Comparison of ENCODE assay signal across 11 cellular contexts in genomic region chr9:136712690-136713554, GRCh38. TPM values are rescaled to one million over a fixed set of nuclear protein-coding genes. Genes with fewer than 3 reads are reported as not detected.
DNase-seq lines count a peak whose midpoint lies in the region; TF ChIP-seq lines count a peak whose summit lies in the region.
"Had no signal": no experiment of that assay in that cellular context is flagged by ENCODE, and none has a peak within 500 bp of the region (broad histone marks: within the 10 kb centered on the region; RNA-seq: fewer than 3 reads in every experiment).

No MANE protein-coding gene starts in this region.

- H3K4me2 ChIP-seq in OCI-LY1 (ENCODE audit: low read length) (peak overlapping the region; percentile 48), neural cell (ENCODE audit: low read length) (peak overlapping the region; percentile 98)

- no peaks in the 10 kb centered on the region for H4K20me1 ChIP-seq in OCI-LY1 (ENCODE audit: insufficient read depth, low read length)
- no peaks in the 10 kb centered on the region for H4K20me1 ChIP-seq in neural cell (ENCODE audit: insufficient read depth)

- TF ChIP-seq RAD21 in neural cell (conservative IDR thresholded peaks at IDR 0.05): no peak

- DNase-seq in amygdala (lab: John Stamatoyannopoulos, UW): no peak
- DNase-seq in activated CD4-positive, CD25-positive, alpha-beta regulatory T cell treated with anti-CD3 and anti-CD28 coated beads, Interleukin-2, amount 50 U/mL, for 72 hours: no peak
- no peak for DNase-seq in stimulated activated CD8-positive, alpha-beta memory T cell treated with anti-CD3 and anti-CD28 coated beads, Interleukin-4, amount 100 ng/mL, for 48 hours
- DNase-seq in mesenteric fat pad (ENCODE audit: low spot score): no peak
- DNase-seq: activated naive CD4-positive, alpha-beta T cell treated with anti-CD3 and anti-CD28 coated beads, Interleukin-2, amount 50 U/mL, for 16 hours; CD4-positive, CD25-positive, alpha-beta regulatory T cell had no signal

- H3K36me3 ChIP-seq in OCI-LY1 (ENCODE audit: insufficient read depth, low read length) (no peaks in the 10 kb centered on the region), endocrine pancreas (ENCODE audit: control insufficient read depth, insufficient read depth, low read length) (no peaks in the 10 kb centered on the region), neural cell (ENCODE audit: insufficient read depth, low read length) (no peaks in the 10 kb centered on the region)

- H3K27ac ChIP-seq in 22Rv1 (peak overlapping the region; percentile 65), OCI-LY1 (ENCODE audit: low read depth, low read length, poor library complexity, severe bottlenecking) (no peak overlapping the region), neural cell (ENCODE audit: low read length) (peak overlapping the region; percentile 31)

- H2AFZ ChIP-seq in OCI-LY1 (ENCODE audit: low read length): no peak overlapping the region
- no peak overlapping the region for H2AFZ ChIP-seq in neural cell (ENCODE audit: low read depth, low read length)

- H3K9ac ChIP-seq in OCI-LY1 (ENCODE audit: low read length) (peak overlapping the region; percentile 19; the same call in 1 of the 2 replicates), endocrine pancreas (ENCODE audit: control insufficient read depth, insufficient read depth, low read length) (peak overlapping the region; percentile 71), neural cell (ENCODE audit: low read length) (peak overlapping the region; percentile 82)

- no peaks in the 10 kb centered on the region for H3K9me3 ChIP-seq in OCI-LY1 (ENCODE audit: low read length)
- H3K9me3 ChIP-seq in endocrine pancreas (ENCODE audit: control insufficient read depth, low read length): no peaks in the 10 kb centered on the region
- H3K9me3 ChIP-seq in neural cell (ENCODE audit: low read length): no peaks in the 10 kb centered on the region

- TF ChIP-seq EP300 in neural cell (conservative IDR thresholded peaks at IDR 0.05; ENCODE audit: poor library complexity, severe bottlenecking): no peak

- H3K27me3 ChIP-seq in OCI-LY1 (ENCODE audit: insufficient read depth, low read length) (peaks cover 10% of the 10 kb centered on the region; the same call in 1 of the 2 replicates), endocrine pancreas (ENCODE audit: control insufficient read depth, insufficient read depth, low read length) (no peaks in the 10 kb centered on the region), neural cell (ENCODE audit: insufficient read depth, low read depth, low read length) (no peaks in the 10 kb centered on the region)

- H3K4me1 ChIP-seq in OCI-LY1 (ENCODE audit: insufficient read depth, low read length, severe bottlenecking): no peaks in the 10 kb centered on the region
- H3K4me1 ChIP-seq in endocrine pancreas (ENCODE audit: control insufficient read depth, insufficient read depth, low read length): no peaks in the 10 kb centered on the region

- H3K4me3 ChIP-seq in OCI-LY1 (ENCODE audit: low read depth, low read length, poor library complexity, severe bottlenecking) (peak overlapping the region; percentile 48), endocrine pancreas (ENCODE audit: control insufficient read depth, insufficient read depth, low read length) (no peak overlapping the region), neural cell (ENCODE audit: low read length) (peak overlapping the region; percentile 92)

- H3K79me2 ChIP-seq in OCI-LY1 (ENCODE audit: insufficient read depth, low read length): no peaks in the 10 kb centered on the region
- peaks cover 29% of the 10 kb centered on the region for H3K79me2 ChIP-seq in neural cell (replicated peaks; ENCODE audit: insufficient read depth, low read length)

- TF ChIP-seq CTCF in 22Rv1 (IDR thresholded peaks at IDR 0.05): no peak
- TF ChIP-seq CTCF in OCI-LY1 (IDR thresholded peaks at IDR 0.05; ENCODE audit: low read length): no peak
- TF ChIP-seq CTCF in neural cell (IDR thresholded peaks at IDR 0.05; ENCODE audit: poor library complexity, severe bottlenecking): no peak

- H3K9me2 ChIP-seq in OCI-LY1 (ENCODE audit: low read depth, low read length) (no peaks in the 10 kb centered on the region), neural cell (ENCODE audit: insufficient read depth, low read length) (no peaks in the 10 kb centered on the region)

- no peaks in the 10 kb centered on the region for H3F3A ChIP-seq in OCI-LY1 (ENCODE audit: insufficient read depth, low read length)
- H3F3A ChIP-seq in neural cell (ENCODE audit: insufficient read depth, low read length, poor library complexity, severe bottlenecking): no peaks in the 10 kb centered on the region

TF ChIP-seq in neural cell, 6 proteins besides CTCF, POLR2A, EP300 and RAD21:
- TF ChIP-seq MXI1 (conservative IDR thresholded peaks at IDR 0.05; ENCODE audit: poor library complexity, severe bottlenecking) (peak; percentile 18), SMC3 (conservative IDR thresholded peaks at IDR 0.05; ENCODE audit: poor library complexity) (no peak)

RNA-seq across cellular contexts. Expression of gene DIPK1B, which starts 0.6 kb away (rescaled TPM):
- polyA plus RNA-seq in neural cell: 65.1 and 78.7 TPM in 2 replicates
- 46.5 and 48.0 TPM in 2 replicates for polyA minus RNA-seq in neural cell
- 3.9 TPM for total RNA-seq in mesenteric fat pad
- total RNA-seq: HT-29 had no signal

RNA-seq across cellular contexts. Expression of gene AGPAT2, which starts 25.7 kb away (rescaled TPM):
- polyA plus RNA-seq in neural cell: 1.3 TPM in 1 of 2 replicates, not detected in the other
- 1.7 TPM in 1 of 2 replicates, not detected in the other for polyA minus RNA-seq in neural cell
- total RNA-seq in mesenteric fat pad: 547 TPM

RNA-seq across cellular contexts. Expression of gene LCN10, which starts 29.8 kb away (rescaled TPM):
- not detected in 2 replicates for polyA plus RNA-seq in neural cell
- polyA minus RNA-seq in neural cell: not detected in 2 replicates
- 9.2 TPM for total RNA-seq in mesenteric fat pad
- total RNA-seq: HT-29 had no signal

RNA-seq across cellular contexts. Expression of gene LCN6, which starts 35.4 kb away (rescaled TPM):
- polyA plus RNA-seq in neural cell: not detected in 2 replicates
- not detected in 2 replicates for polyA minus RNA-seq in neural cell
- 16.2 TPM for total RNA-seq in mesenteric fat pad
- total RNA-seq: CD4-positive, CD25-positive, alpha-beta regulatory T cell; HT-29 had no signal
- polyA plus RNA-seq: CD4-positive, CD25-positive, alpha-beta regulatory T cell had no signal

RNA-seq across cellular contexts. Expression of gene LCN8, which starts 45.1 kb away (rescaled TPM):
- not detected in 2 replicates for polyA plus RNA-seq in neural cell
- not detected in 2 replicates for polyA minus RNA-seq in neural cell
- total RNA-seq in mesenteric fat pad: not detected
- total RNA-seq: CD4-positive, CD25-positive, alpha-beta regulatory T cell; HT-29 had no signal
- polyA plus RNA-seq: CD4-positive, CD25-positive, alpha-beta regulatory T cell had no signal

Comparison
In these comparisons a context has a peak if more than half of its experiments do, and no peak if none do; other contexts are left out.
1. H3K9ac ChIP-seq: peak in every context shown above with its lines; median percentile 82 in neural cell; 71 in endocrine pancreas; 19 in OCI-LY1.